Comparison of ENCODE assay signal across 10 cellular contexts in the genomic region with DNA sequence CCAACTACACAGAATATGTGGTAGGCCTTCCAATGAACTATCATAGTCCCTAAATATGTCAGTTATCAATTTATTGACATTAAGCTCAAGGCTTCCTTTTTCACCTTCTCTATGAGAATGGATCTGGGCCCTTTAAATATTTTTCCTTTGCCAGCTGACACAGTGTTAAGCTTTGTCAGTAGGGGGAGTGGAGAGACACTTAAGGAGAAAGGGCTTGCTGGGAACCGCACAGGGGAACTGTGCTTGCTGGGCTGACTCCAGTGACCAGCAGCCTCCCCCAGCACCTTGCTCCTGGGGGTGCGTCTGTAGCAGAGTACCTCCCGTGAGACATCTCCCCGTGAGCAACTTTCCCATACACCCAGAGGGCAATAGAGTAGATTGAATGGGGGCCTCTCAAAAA. TPM values are rescaled to one million over a fixed set of nuclear protein-coding genes. Genes with fewer than 3 reads are reported as not detected.
DNase-seq lines count a peak whose midpoint lies in the region; ATAC-seq and TF ChIP-seq lines count a peak whose summit lies in the region.
"Had no signal": no experiment of that assay in that cellular context is flagged by ENCODE, and none has a peak within 500 bp of the region (broad histone marks: within the 10 kb centered on the region; RNA-seq: fewer than 3 reads in every experiment).

No MANE protein-coding gene starts in this region.

- dilution Hi-C loops in mammary epithelial cell (cut with HindIII; ENCODE audit: low sequenced_read_pairs): loop anchor here (5.0 kb wide), 1 partner anchor 33 kb away; no protein-coding TSS in a partner anchor

- H3K27ac ChIP-seq in mammary epithelial cell (ENCODE audit: insufficient read depth, low read depth, low read length) (peak overlapping the region; percentile 7), osteoblast (ENCODE audit: low read depth, low read length) (no peak overlapping the region)

- TF ChIP-seq CTCF in mammary epithelial cell (conservative IDR thresholded peaks at IDR 0.05 in 1 of 2, IDR thresholded peaks at IDR 0.05 in 1 of 2; ENCODE audit: extremely low read depth in 1 of 2, insufficient read depth in 1 of 2, low read depth in 1 of 2, low read length in 2 of 2) (peak in 1 of 2 donors; percentile 2), osteoblast (IDR thresholded peaks at IDR 0.05; ENCODE audit: extremely low read depth, low read depth, low read length) (no peak)

- no peak overlapping the region for H3K9ac ChIP-seq in mammary epithelial cell (ENCODE audit: insufficient read depth, low read length)

- peaks cover 4% of the 10 kb centered on the region for H3K27me3 Mint-ChIP-seq in activated T-helper 2 cell treated with anti-CD3 and anti-CD28 coated beads, Interferon-gamma antibody, Interleukin-2, Interleukin-4, amounts not matched to agents 10 μg/mL and 5 μg/mL and 100 μg/mL, durations not matched to agents 14 hours and 24 hours and 36 hours (ENCODE audit: low read depth)
- H3K27me3 Mint-ChIP-seq: central memory CD8-positive, alpha-beta T cell had no signal

- no peak overlapping the region for H3K4me3 Mint-ChIP-seq in activated T-helper 2 cell treated with anti-CD3 and anti-CD28 coated beads, Interferon-gamma antibody, Interleukin-2, Interleukin-4, amounts not matched to agents 10 μg/mL and 5 μg/mL and 100 μg/mL, durations not matched to agents 14 hours and 24 hours and 36 hours (ENCODE audit: low read depth)
- H3K4me3 Mint-ChIP-seq: central memory CD8-positive, alpha-beta T cell had no signal

- 67% methylated on average over 1 of the region's 4 CpGs for WGBS in mammary epithelial cell (ENCODE audit: low coverage, missing lambda C conversion rate)

- H3K36me3 ChIP-seq in mammary epithelial cell (ENCODE audit: insufficient read depth, low read length) (no peaks in the 10 kb centered on the region), osteoblast (ENCODE audit: insufficient read depth, low read length) (no peaks in the 10 kb centered on the region)

- H3K79me2 ChIP-seq in mammary epithelial cell (ENCODE audit: insufficient read depth, low read length) (peaks cover 4% of the 10 kb centered on the region), osteoblast (ENCODE audit: insufficient read depth, low read length) (no peaks in the 10 kb centered on the region)

- peaks cover 6% of the 10 kb centered on the region for H3K9me3 Mint-ChIP-seq in activated T-helper 2 cell treated with anti-CD3 and anti-CD28 coated beads, Interferon-gamma antibody, Interleukin-2, Interleukin-4, amounts not matched to agents 10 μg/mL and 5 μg/mL and 100 μg/mL, durations not matched to agents 14 hours and 24 hours and 36 hours
- H3K9me3 Mint-ChIP-seq: central memory CD8-positive, alpha-beta T cell had no signal

- no peak overlapping the region for H3K4me3 ChIP-seq in mammary epithelial cell (replicated peaks in 1 of 3; ENCODE audit: insufficient read depth in 1 of 3, low read depth in 2 of 3, low read length in 3 of 3)
- no peak overlapping the region for H3K4me3 ChIP-seq in osteoblast (ENCODE audit: insufficient read depth, low read length)

- H3K4me1 ChIP-seq in mammary epithelial cell (ENCODE audit: insufficient read depth, low read length) (no peaks in the 10 kb centered on the region), osteoblast (ENCODE audit: insufficient read depth, low read length) (no peaks in the 10 kb centered on the region)

- intact Hi-C loops in mammary epithelial cell (cut with micrococcal nuclease): loop anchor here (5.0 kb wide), 1 partner anchor 498 kb away; no protein-coding TSS in a partner anchor
- intact Hi-C loops in activated T-helper 2 cell treated with anti-CD3 and anti-CD28 coated beads, Interferon-gamma antibody, Interleukin-2, Interleukin-4, amounts not matched to agents 10 μg/mL and 5 μg/mL and 100 μg/mL, durations not matched to agents 14 hours and 24 hours and 36 hours (cut with micrococcal nuclease): loop anchor here (5.0 kb wide), 1 partner anchor 42 kb away; no protein-coding TSS in a partner anchor

- CTCF ChIA-PET in mammary epithelial cell (lab: Charles Lee; ENCODE audit: low non-redundant PET): no interaction called here

- H4K20me1 ChIP-seq in mammary epithelial cell (ENCODE audit: insufficient read depth, low read length) (no peaks in the 10 kb centered on the region), osteoblast (ENCODE audit: insufficient read depth, low read length) (peaks cover 3% of the 10 kb centered on the region)

- peaks cover 12% of the 10 kb centered on the region for H3K4me1 Mint-ChIP-seq in activated T-helper 2 cell treated with anti-CD3 and anti-CD28 coated beads, Interferon-gamma antibody, Interleukin-2, Interleukin-4, amounts not matched to agents 10 μg/mL and 5 μg/mL and 100 μg/mL, durations not matched to agents 14 hours and 24 hours and 36 hours (ENCODE audit: low read depth)

- H3K36me3 Mint-ChIP-seq in activated T-helper 2 cell treated with anti-CD3 and anti-CD28 coated beads, Interferon-gamma antibody, Interleukin-2, Interleukin-4, amounts not matched to agents 10 μg/mL and 5 μg/mL and 100 μg/mL, durations not matched to agents 14 hours and 24 hours and 36 hours (ENCODE audit: low read depth): peaks cover 6% of the 10 kb centered on the region

- no peak overlapping the region for H3K27ac Mint-ChIP-seq in activated T-helper 2 cell treated with anti-CD3 and anti-CD28 coated beads, Interferon-gamma antibody, Interleukin-2, Interleukin-4, amounts not matched to agents 10 μg/mL and 5 μg/mL and 100 μg/mL, durations not matched to agents 14 hours and 24 hours and 36 hours

- BruUV-seq in mammary epithelial cell (replicated peaks; lab: Mats Ljungman, UMichigan): no TSS peak

- H3K9me3 ChIP-seq in mammary epithelial cell (replicated peaks; ENCODE audit: insufficient read depth, low read length) (peaks cover 4% of the 10 kb centered on the region), osteoblast (ENCODE audit: low read depth, low read length) (no peaks in the 10 kb centered on the region)

- peak; percentile 27 to 29 for DNase-seq in SHP77 (lab: John Stamatoyannopoulos, UW)
- no peak for DNase-seq in SHP77 treated with DMSO at 0.1 percent for 48 hours (lab: John Stamatoyannopoulos, UW)
- peak; percentile 30 for DNase-seq in MV-4-11 (lab: John Stamatoyannopoulos, UW)
- DNase-seq in mammary epithelial cell: no peak
- peak; percentile 72 for DNase-seq in osteoblast (ENCODE audit: insufficient read length, low spot score, missing footprints)
- DNase-seq in activated T-helper 2 cell treated with anti-CD3 and anti-CD28 coated beads, Interferon-gamma antibody, Interleukin-2, Interleukin-4, amounts not matched to agents 10 μg/mL and 5 μg/mL and 100 μg/mL, durations not matched to agents 14 hours and 24 hours and 36 hours (ENCODE audit: low spot score): no peak
- DNase-seq in superior temporal gyrus (ENCODE audit: extremely low spot score): no peak
- DNase-seq: nucleus accumbens had no signal

- H3K4me2 ChIP-seq in mammary epithelial cell (ENCODE audit: insufficient read depth, low read depth, low read length) (no peak overlapping the region), osteoblast (ENCODE audit: insufficient read depth, low read length) (no peak overlapping the region)

- in situ Hi-C loops in mammary epithelial cell (cut with MboI; ENCODE audit: low sequenced_read_pairs in 2 of 2): loop anchor here in 1 of 2 donors (10.0 kb wide), 1 partner anchor 136 kb away; no protein-coding TSS in a partner anchor

- H2AFZ ChIP-seq in mammary epithelial cell (ENCODE audit: low read depth, low read length): no peak overlapping the region
- H2AFZ ChIP-seq in osteoblast (ENCODE audit: low read length): no peak overlapping the region

- H3K27me3 ChIP-seq in mammary epithelial cell (ENCODE audit: insufficient read depth, low read length) (no peaks in the 10 kb centered on the region), osteoblast (ENCODE audit: insufficient read depth, low read length) (peaks cover 2% of the 10 kb centered on the region)

- ATAC-seq in HG03280 (IDR thresholded peaks at IDR 0.05; ENCODE audit: unreplicated experiment): no peak

RNA-seq across cellular contexts. Expression of gene PTPN2, which starts 6.5 kb away (rescaled TPM):
- total RNA-seq in mammary epithelial cell (10 to 100 TPM; 25.3 to 47.0 TPM), osteoblast (34.2 and 37.6 TPM in 2 replicates)
- 18.6 TPM for polyA plus RNA-seq in mammary epithelial cell
- polyA minus RNA-seq in mammary epithelial cell: 15.6 TPM
- total RNA-seq in activated T-helper 2 cell treated with anti-CD3 and anti-CD28 coated beads, Interferon-gamma antibody, Interleukin-2, Interleukin-4, amounts not matched to agents 10 μg/mL and 5 μg/mL and 100 μg/mL, durations not matched to agents 14 hours and 24 hours and 36 hours: 57.3 and 60.6 TPM in 2 replicates

RNA-seq across cellular contexts. Expression of gene SEH1L, which starts 57.3 kb away (rescaled TPM):
- total RNA-seq in mammary epithelial cell (10 to 100 TPM; 41.0 to 67.8 TPM), osteoblast (45.7 and 51.0 TPM in 2 replicates)
- 40.7 TPM for polyA plus RNA-seq in mammary epithelial cell
- 232 TPM for polyA minus RNA-seq in mammary epithelial cell
- total RNA-seq in activated T-helper 2 cell treated with anti-CD3 and anti-CD28 coated beads, Interferon-gamma antibody, Interleukin-2, Interleukin-4, amounts not matched to agents 10 μg/mL and 5 μg/mL and 100 μg/mL, durations not matched to agents 14 hours and 24 hours and 36 hours: 112 and 115 TPM in 2 replicates

Comparison
In these comparisons a context has a peak if more than half of its experiments do, and no peak if none do; other contexts are left out.
1. DNase-seq: peak in SHP77 (2 of 2), MV-4-11 (single experiment) and osteoblast (single experiment); none in SHP77 treated with DMSO at 0.1 percent for 48 hours (single experiment), mammary epithelial cell (single experiment), activated T-helper 2 cell treated with anti-CD3 and anti-CD28 coated beads, Interferon-gamma antibody, Interleukin-2, Interleukin-4, amounts not matched to agents 10 μg/mL and 5 μg/mL and 100 μg/mL, durations not matched to agents 14 hours and 24 hours and 36 hours (single experiment) and superior temporal gyrus (single experiment).